Comparison of ENCODE assay signal across 8 cellular contexts in the genomic region with DNA sequence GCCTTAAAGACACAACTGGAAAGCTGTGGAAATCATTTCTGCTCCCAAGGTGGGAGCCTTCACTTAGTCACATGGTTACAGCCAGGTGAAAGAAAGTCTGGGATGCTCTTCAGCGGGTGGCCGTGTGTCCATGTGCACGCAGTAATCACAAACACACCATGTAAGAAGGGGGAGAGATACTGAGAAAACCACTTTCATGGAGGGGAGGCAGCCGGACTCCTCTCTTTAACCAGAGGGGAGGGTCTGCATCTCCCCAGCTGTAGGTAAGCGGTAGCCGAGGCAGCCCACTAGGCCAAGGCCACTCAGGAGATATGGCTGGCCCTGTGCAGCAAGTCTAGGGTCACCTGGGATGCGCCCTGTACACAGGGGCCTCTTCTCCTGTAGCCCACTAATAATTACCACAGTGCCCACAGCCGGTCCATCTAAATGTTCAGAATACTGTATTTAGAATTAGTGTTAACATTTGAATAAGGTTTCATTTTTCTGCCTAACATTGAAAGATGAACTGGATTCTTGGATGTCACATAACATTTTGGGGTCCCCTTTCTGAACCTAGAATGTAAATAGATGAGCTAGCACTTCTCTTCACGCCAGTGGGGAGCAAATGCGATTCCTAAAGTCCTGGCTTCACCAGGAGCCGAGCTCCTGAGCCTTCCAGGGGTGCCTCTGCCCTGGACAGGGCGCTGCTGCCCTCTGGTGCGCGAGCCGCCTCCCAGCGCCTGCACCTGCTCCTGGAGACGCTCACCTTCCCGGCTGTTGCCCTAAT. TPM values are rescaled to one million over a fixed set of nuclear protein-coding genes. Genes with fewer than 3 reads are reported as not detected.
DNase-seq lines count a peak whose midpoint lies in the region; ATAC-seq and TF ChIP-seq lines count a peak whose summit lies in the region.

No MANE protein-coding gene starts in this region.

- H2AFZ ChIP-seq in hepatocyte, result no peak overlapping the region

- intact Hi-C loops in activated naive CD4-positive, alpha-beta T cell treated with anti-CD3 and anti-CD28 coated beads for 36 hours (cut with micrococcal nuclease), result loop anchor here (1.0 kb wide), 5 partner anchors 63 to 367 kb away; a partner anchor contains a TSS

- no peak for DNase-seq in AG10803 (ENCODE audit: low read depth)
- peak; percentile 44 for DNase-seq in OCI-M1 (lab: John Stamatoyannopoulos, UW)
- peak; percentile 62 for DNase-seq in activated naive CD4-positive, alpha-beta T cell treated with anti-CD3 and anti-CD28 coated beads for 36 hours
- peak; percentile 81 for DNase-seq in hepatocyte (ENCODE audit: low spot score)
- DNase-seq in stimulated activated CD4-positive, alpha-beta T cell treated with anti-CD3 and anti-CD28 coated beads, Interleukin-12 subunit alpha, Interleukin-12 subunit beta, amount 100 ng/mL, for 48 hours (ENCODE audit: low read depth in 2 of 3, low spot score in 1 of 3), result peak in 2 of 3 donors; percentile 42 to 43
- no peak for DNase-seq in germinal center (ENCODE audit: low spot score)

- peak overlapping the region; percentile 10 for H3K4me2 ChIP-seq in hepatocyte

- no peaks in the 10 kb centered on the region for H3K9me2 ChIP-seq in hepatocyte (replicated peaks; ENCODE audit: insufficient read depth)

- ATAC-seq in GM18858 (IDR thresholded peaks at IDR 0.05; ENCODE audit: unreplicated experiment) (peak; percentile 43), HG03175 (IDR thresholded peaks at IDR 0.05; ENCODE audit: unreplicated experiment) (peak; percentile 68)

- H3K27ac ChIP-seq in hepatocyte, result peak overlapping the region; percentile 84

- H4K20me1 ChIP-seq in hepatocyte (ENCODE audit: insufficient read depth, poor library complexity, severe bottlenecking), result no peaks in the 10 kb centered on the region

- no peak overlapping the region for H3K27ac Mint-ChIP-seq in activated naive CD4-positive, alpha-beta T cell treated with anti-CD3 and anti-CD28 coated beads for 36 hours

- peaks cover 7% of the 10 kb centered on the region for H3K27me3 ChIP-seq in hepatocyte

- H3K27me3 Mint-ChIP-seq in activated naive CD4-positive, alpha-beta T cell treated with anti-CD3 and anti-CD28 coated beads for 36 hours (ENCODE audit: low read depth), result peaks cover 4% of the 10 kb centered on the region

- CTCF ChIA-PET in activated naive CD4-positive, alpha-beta T cell treated with anti-CD3 and anti-CD28 coated beads for 36 hours (lab: Charles Lee), result interaction anchor here (0.5 to 2.6 kb wide), 16 partner anchors 9 to 807 kb away, joined by 3 to 21 read pairs (median 3); no protein-coding TSS in a partner anchor

- no peaks in the 10 kb centered on the region for H3K9me3 Mint-ChIP-seq in activated naive CD4-positive, alpha-beta T cell treated with anti-CD3 and anti-CD28 coated beads for 36 hours

- H3K79me2 ChIP-seq in hepatocyte, result no peaks in the 10 kb centered on the region

- H3K36me3 ChIP-seq in hepatocyte (replicated peaks; ENCODE audit: insufficient read depth, low read depth), result no peaks in the 10 kb centered on the region

- H3K36me3 Mint-ChIP-seq in activated naive CD4-positive, alpha-beta T cell treated with anti-CD3 and anti-CD28 coated beads for 36 hours (ENCODE audit: low read depth), result no peaks in the 10 kb centered on the region

- H3K4me3 ChIP-seq in AG10803 (ENCODE audit: low read length), result no peak overlapping the region
- no peak overlapping the region for H3K4me3 ChIP-seq in hepatocyte

- no peaks in the 10 kb centered on the region for H3K9me3 ChIP-seq in hepatocyte (ENCODE audit: low read depth)

- H3K4me3 Mint-ChIP-seq in activated naive CD4-positive, alpha-beta T cell treated with anti-CD3 and anti-CD28 coated beads for 36 hours, result no peak overlapping the region

- 47% methylated on average over 18 of the region's 18 CpGs for WGBS in hepatocyte (ENCODE audit: low lambda C conversion rate, missing lambda C conversion rate)

- peaks cover 28% of the 10 kb centered on the region for H3K4me1 ChIP-seq in hepatocyte (ENCODE audit: insufficient read depth)

- H3K4me1 Mint-ChIP-seq in activated naive CD4-positive, alpha-beta T cell treated with anti-CD3 and anti-CD28 coated beads for 36 hours (ENCODE audit: low read depth), result peaks cover 2% of the 10 kb centered on the region

- TF ChIP-seq CTCF in AG10803 (conservative IDR thresholded peaks at IDR 0.05; ENCODE audit: low read length), result peak; percentile 37
- TF ChIP-seq CTCF in hepatocyte (IDR thresholded peaks at IDR 0.05; ENCODE audit: poor library complexity), result peak; percentile 76

RNA-seq across cellular contexts. Expression of a gene that starts 15.9 kb away (rescaled TPM):
- not detected for total RNA-seq in activated naive CD4-positive, alpha-beta T cell treated with anti-CD3 and anti-CD28 coated beads for 36 hours
- total RNA-seq in hepatocyte, result not detected in 2 replicates
- polyA plus RNA-seq in hepatocyte, result not detected in 2 replicates

RNA-seq across cellular contexts. Expression of a gene that starts 19.0 kb away (rescaled TPM):
- total RNA-seq in activated naive CD4-positive, alpha-beta T cell treated with anti-CD3 and anti-CD28 coated beads for 36 hours, result under 1 TPM; 0.31 to 0.37 TPM
- 2.0 and 2.6 TPM in 2 replicates for total RNA-seq in hepatocyte
- 0.70 and 1.7 TPM in 2 replicates for polyA plus RNA-seq in hepatocyte

Comparison
In these comparisons a context has a peak if more than half of its experiments do, and no peak if none do; other contexts are left out.
1. DNase-seq: peak in OCI-M1 (single experiment), activated naive CD4-positive, alpha-beta T cell treated with anti-CD3 and anti-CD28 coated beads for 36 hours (single experiment), hepatocyte (single experiment) and stimulated activated CD4-positive, alpha-beta T cell treated with anti-CD3 and anti-CD28 coated beads, Interleukin-12 subunit alpha, Interleukin-12 subunit beta, amount 100 ng/mL, for 48 hours (2 of 3); none in AG10803 (single experiment) and germinal center (single experiment).